1 cellular context compared by ENCODE assay signal in the genomic region with DNA sequence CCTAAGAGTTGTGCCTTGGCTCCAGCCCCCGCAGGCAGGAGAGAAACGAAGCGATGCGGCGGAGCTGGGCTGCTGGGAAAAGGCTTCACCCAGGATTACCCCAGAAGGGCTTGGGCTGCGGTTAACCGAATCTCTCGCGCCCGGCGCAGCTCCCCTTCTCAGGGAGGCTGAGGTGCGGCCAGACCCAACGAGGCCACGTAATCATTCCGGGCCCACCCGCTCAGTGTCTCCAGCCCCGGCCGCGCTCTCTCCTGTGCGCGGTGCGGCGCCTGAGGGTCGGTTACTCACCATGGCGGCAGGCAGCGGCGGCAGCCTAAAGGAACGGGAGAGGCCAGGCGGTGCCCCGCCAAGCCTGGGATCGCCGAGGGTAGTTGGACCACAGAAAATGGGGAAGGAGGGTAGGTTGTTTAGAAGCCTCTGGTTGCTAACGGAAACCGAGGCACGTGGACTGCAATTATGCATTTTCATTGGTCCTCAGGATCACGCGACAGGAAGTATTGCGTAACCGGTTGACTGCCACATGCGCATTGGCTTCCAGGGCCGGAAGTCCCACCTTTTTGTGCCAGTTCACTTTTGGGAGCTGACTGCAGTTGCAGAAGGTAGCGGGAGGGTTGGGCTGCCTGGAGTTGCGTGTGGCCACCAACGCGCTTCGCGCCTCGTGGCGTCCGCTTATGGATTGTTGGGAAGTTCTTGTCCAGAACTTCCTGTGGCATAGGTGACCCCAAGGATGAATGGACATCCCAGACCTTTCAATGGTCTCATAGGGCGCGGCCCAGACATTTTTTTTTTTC.
TF ChIP-seq lines count a peak whose summit lies in the region.

A gene with protein sequence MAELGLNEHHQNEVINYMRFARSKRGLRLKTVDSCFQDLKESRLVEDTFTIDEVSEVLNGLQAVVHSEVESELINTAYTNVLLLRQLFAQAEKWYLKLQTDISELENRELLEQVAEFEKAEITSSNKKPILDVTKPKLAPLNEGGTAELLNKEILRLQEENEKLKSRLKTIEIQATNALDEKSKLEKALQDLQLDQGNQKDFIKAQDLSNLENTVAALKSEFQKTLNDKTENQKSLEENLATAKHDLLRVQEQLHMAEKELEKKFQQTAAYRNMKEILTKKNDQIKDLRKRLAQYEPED (minus strand): TSS at position 419 of the 791 bp plus-strand sequence. CDS start 128 bp downstream, at position 291.

TF ChIP-seq in HepG2, 621 proteins besides CTCF, POLR2A, EP300 and RAD21 (continued from another document and continues in another):
- TF ChIP-seq ZFP36 (IDR thresholded peaks at IDR 0.05; ENCODE audit: borderline replicate concordance, low read depth, low read length, partially characterized antibody), result no peak
- TF ChIP-seq EED (CRISPR knock-in tag; IDR thresholded peaks at IDR 0.05), result 0 out of 2 replicates have a peak, but pooled peaks have one; percentile 50
- peak; percentile 50; the same call in 1 of the 2 replicates for TF ChIP-seq SMC3 (IDR thresholded peaks at IDR 0.05; ENCODE audit: low read length)
- peak; percentile 91 for TF ChIP-seq RAD51 (IDR thresholded peaks at IDR 0.05; ENCODE audit: borderline replicate concordance)
- no peak for TF ChIP-seq RELA (CRISPR knock-in tag; IDR thresholded peaks at IDR 0.05)
- peak; percentile 97 for TF ChIP-seq SP2 (CRISPR knock-in tag; IDR thresholded peaks at IDR 0.05)
- 0 out of 2 replicates have a peak, but pooled peaks have one; percentile 36 for TF ChIP-seq AKNA (CRISPR knock-in tag; IDR thresholded peaks at IDR 0.05; ENCODE audit: borderline replicate concordance)
- TF ChIP-seq KAT2B (IDR thresholded peaks at IDR 0.05; ENCODE audit: borderline replicate concordance, low read depth, low read length), result no peak
- peak; percentile 86; the same call in 1 of the 2 replicates for TF ChIP-seq BRD4 (CRISPR knock-in tag; IDR thresholded peaks at IDR 0.05)
- peak; percentile 65; the same call in 1 of the 2 replicates for TF ChIP-seq ZNF891 (CRISPR knock-in tag; IDR thresholded peaks at IDR 0.05)
- peak; percentile 49 for TF ChIP-seq ZNF883 (CRISPR knock-in tag; IDR thresholded peaks at IDR 0.05; ENCODE audit: not compliant biosample characterization)
- peak; percentile 70; the same call in 1 of the 2 replicates for TF ChIP-seq DNMT3B (CRISPR knock-in tag; conservative IDR thresholded peaks at IDR 0.05)
- no peak for TF ChIP-seq ZNF569 (CRISPR knock-in tag; IDR thresholded peaks at IDR 0.05; ENCODE audit: borderline replicate concordance)
- peak; percentile 17 for TF ChIP-seq MED8 (CRISPR knock-in tag; IDR thresholded peaks at IDR 0.05; ENCODE audit: insufficient replicate concordance)
- TF ChIP-seq RERE (CRISPR knock-in tag; IDR thresholded peaks at IDR 0.05; ENCODE audit: low read depth), result no peak
- TF ChIP-seq ZBTB20 (CRISPR knock-in tag; IDR thresholded peaks at IDR 0.05; ENCODE audit: borderline replicate concordance, low read depth), result no peak
- TF ChIP-seq, protein P1, sequence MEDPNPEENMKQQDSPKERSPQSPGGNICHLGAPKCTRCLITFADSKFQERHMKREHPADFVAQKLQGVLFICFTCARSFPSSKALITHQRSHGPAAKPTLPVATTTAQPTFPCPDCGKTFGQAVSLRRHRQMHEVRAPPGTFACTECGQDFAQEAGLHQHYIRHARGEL (CRISPR knock-in tag; IDR thresholded peaks at IDR 0.05), result no peak
- TF ChIP-seq MLX (CRISPR knock-in tag; IDR thresholded peaks at IDR 0.05), result no peak; the same call in 1 of the 2 replicates
- TF ChIP-seq BRF2 (CRISPR knock-in tag; IDR thresholded peaks at IDR 0.05), result no peak
- peak; percentile 80 for TF ChIP-seq ZBTB33 (CRISPR knock-in tag; IDR thresholded peaks at IDR 0.05)
- no peak for TF ChIP-seq NR2F1 (CRISPR knock-in tag; IDR thresholded peaks at IDR 0.05)
- no peak for TF ChIP-seq ZNF546 (CRISPR knock-in tag; conservative IDR thresholded peaks at IDR 0.05)
- peak; percentile 95 for TF ChIP-seq GABPA (IDR thresholded peaks at IDR 0.05; ENCODE audit: low read depth, low read length)
- TF ChIP-seq GABPA (CRISPR knock-in tag; IDR thresholded peaks at IDR 0.05; ENCODE audit: low read depth), result peak; percentile 99
- no peak for TF ChIP-seq FIP1L1 (IDR thresholded peaks at IDR 0.05; ENCODE audit: borderline replicate concordance, insufficient read depth, low read depth, low read length)
- no peak for TF ChIP-seq ZNF577 (CRISPR knock-in tag; IDR thresholded peaks at IDR 0.05; ENCODE audit: borderline replicate concordance, low read depth)
- no peak for TF ChIP-seq ZNF460 (CRISPR knock-in tag; IDR thresholded peaks at IDR 0.05; ENCODE audit: borderline replicate concordance)
- TF ChIP-seq ZNF160 (CRISPR knock-in tag; IDR thresholded peaks at IDR 0.05), result no peak
- TF ChIP-seq ADNP (CRISPR knock-in tag; IDR thresholded peaks at IDR 0.05), result no peak
- TF ChIP-seq HOXA3 (CRISPR knock-in tag; IDR thresholded peaks at IDR 0.05), result peak; percentile 80; the same call in 1 of the 2 replicates
- TF ChIP-seq ZNF644 (CRISPR knock-in tag; IDR thresholded peaks at IDR 0.05; ENCODE audit: low read depth), result peak; percentile 43; the same call in 1 of the 2 replicates
- no peak for TF ChIP-seq ZNF30 (CRISPR knock-in tag; IDR thresholded peaks at IDR 0.05)
- no peak for TF ChIP-seq MEF2D (CRISPR knock-in tag; IDR thresholded peaks at IDR 0.05)
- TF ChIP-seq, protein P2, sequence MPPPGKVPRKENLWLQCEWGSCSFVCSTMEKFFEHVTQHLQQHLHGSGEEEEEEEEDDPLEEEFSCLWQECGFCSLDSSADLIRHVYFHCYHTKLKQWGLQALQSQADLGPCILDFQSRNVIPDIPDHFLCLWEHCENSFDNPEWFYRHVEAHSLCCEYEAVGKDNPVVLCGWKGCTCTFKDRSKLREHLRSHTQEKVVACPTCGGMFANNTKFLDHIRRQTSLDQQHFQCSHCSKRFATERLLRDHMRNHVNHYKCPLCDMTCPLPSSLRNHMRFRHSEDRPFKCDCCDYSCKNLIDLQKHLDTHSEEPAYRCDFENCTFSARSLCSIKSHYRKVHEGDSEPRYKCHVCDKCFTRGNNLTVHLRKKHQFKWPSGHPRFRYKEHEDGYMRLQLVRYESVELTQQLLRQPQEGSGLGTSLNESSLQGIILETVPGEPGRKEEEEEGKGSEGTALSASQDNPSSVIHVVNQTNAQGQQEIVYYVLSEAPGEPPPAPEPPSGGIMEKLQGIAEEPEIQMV (CRISPR knock-in tag; IDR thresholded peaks at IDR 0.05; ENCODE audit: low read depth), result no peak
- TF ChIP-seq ZFP41 (CRISPR knock-in tag; IDR thresholded peaks at IDR 0.05; ENCODE audit: borderline replicate concordance), result no peak
- TF ChIP-seq NFE2L2 (IDR thresholded peaks at IDR 0.05; ENCODE audit: low read length), result no peak
- TF ChIP-seq, protein P3, sequence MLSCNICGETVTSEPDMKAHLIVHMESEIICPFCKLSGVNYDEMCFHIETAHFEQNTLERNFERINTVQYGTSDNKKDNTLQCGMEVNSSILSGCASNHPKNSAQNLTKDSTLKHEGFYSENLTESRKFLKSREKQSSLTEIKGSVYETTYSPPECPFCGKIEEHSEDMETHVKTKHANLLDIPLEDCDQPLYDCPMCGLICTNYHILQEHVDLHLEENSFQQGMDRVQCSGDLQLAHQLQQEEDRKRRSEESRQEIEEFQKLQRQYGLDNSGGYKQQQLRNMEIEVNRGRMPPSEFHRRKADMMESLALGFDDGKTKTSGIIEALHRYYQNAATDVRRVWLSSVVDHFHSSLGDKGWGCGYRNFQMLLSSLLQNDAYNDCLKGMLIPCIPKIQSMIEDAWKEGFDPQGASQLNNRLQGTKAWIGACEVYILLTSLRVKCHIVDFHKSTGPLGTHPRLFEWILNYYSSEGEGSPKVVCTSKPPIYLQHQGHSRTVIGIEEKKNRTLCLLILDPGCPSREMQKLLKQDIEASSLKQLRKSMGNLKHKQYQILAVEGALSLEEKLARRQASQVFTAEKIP (CRISPR knock-in tag; IDR thresholded peaks at IDR 0.05; ENCODE audit: borderline replicate concordance), result no peak
- peak; percentile 78 for TF ChIP-seq ZNF607 (CRISPR knock-in tag; IDR thresholded peaks at IDR 0.05; ENCODE audit: borderline replicate concordance)
